In the genomic region with DNA sequence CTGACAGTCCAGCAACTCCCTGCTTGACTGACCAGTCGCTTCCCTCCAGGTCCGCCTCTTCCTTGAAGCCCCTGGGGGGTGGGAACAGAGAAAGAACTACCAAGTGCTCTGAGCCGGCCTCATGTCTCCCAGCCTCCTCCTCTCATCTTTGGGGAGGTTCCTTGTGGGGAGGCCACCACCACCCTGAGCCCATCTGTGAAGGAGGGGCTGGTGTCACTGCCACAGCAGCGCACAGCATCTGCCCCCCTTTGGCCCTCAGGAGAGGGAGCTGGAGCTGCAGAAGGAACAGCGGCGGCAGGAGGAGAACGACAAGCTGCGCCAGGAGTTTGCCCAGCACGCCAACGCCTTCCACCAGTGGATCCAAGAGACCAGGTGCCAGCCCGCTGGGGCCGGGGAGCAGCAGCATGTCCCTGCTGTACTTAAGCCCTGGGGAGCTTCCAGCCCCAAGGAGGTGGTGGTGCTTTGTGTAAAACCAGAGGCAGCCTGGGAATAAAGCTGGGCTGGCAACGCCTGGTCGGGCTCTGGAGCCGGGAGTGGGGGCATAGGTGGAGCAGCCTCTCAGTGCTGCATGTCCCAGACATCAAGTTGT, we compare ENCODE assay signal across 26 cellular contexts. TPM values are rescaled to one million over a fixed set of nuclear protein-coding genes. Genes with fewer than 3 reads are reported as not detected.
A peak's percentile ranks its signal among the peaks of the same experiment; 100 is the strongest.
DNase-seq lines count a peak whose midpoint lies in the region; TF ChIP-seq lines count a peak whose summit lies in the region.
"Had no signal": no experiment of that assay in that cellular context is flagged by ENCODE, and none has a peak within 500 bp of the region (broad histone marks: within the 10 kb centered on the region; RNA-seq: fewer than 3 reads in every experiment).

No MANE protein-coding gene starts in this region.

- TF ChIP-seq CTCF in HEK293 (tag by site-specific recombination; IDR thresholded peaks at IDR 0.05) (no peak), dorsolateral prefrontal cortex (IDR thresholded peaks at IDR 0.05 in 54 of 56, conservative IDR thresholded peaks at IDR 0.05 in 2 of 56; ENCODE audit: low read depth in 1 of 56, partially characterized antibody in 56 of 56) (no peak), prostate gland (IDR thresholded peaks at IDR 0.05) (no peak), MM.1S (IDR thresholded peaks at IDR 0.05; ENCODE audit: low read length) (no peak)

- CTCF ChIA-PET in HEK293 (lab: Yijun Ruan, JAX), result interaction anchor here (0.6 kb wide), 1 partner anchor 146 kb away, joined by 3 read pairs; no protein-coding TSS in a partner anchor

- intact Hi-C loops in dorsolateral prefrontal cortex (cut with DNase I) (loop anchor here in 1 of 2 donors (5.0 kb wide), 1 partner anchor 35 kb away; no protein-coding TSS in a partner anchor), prostate gland (cut with DNase I) (no loop called here)

- H3K4me3 ChIP-seq in HEK293 (ENCODE audit: low read depth, low read length) (no peak overlapping the region), dorsolateral prefrontal cortex (no peak overlapping the region), prostate gland (no peak overlapping the region), MM.1S (ENCODE audit: low read length) (no peak overlapping the region)
- H3K4me3 ChIP-seq: PC-9, thyroid gland, uterus had no signal

- H3K79me2 ChIP-seq in MM.1S (ENCODE audit: low read length), result no peaks in the 10 kb centered on the region

- no peak overlapping the region for H3K4me2 ChIP-seq in MM.1S (ENCODE audit: low read depth, low read length)
- H3K4me2 ChIP-seq: PC-9 had no signal

- TF ChIP-seq POLR2A in prostate gland (IDR thresholded peaks at IDR 0.05), result no peak

- H3K4me1 ChIP-seq in HEK293 (ENCODE audit: control insufficient read depth, insufficient read depth, low read length) (no peaks in the 10 kb centered on the region), prostate gland (replicated peaks) (no peaks in the 10 kb centered on the region), MM.1S (ENCODE audit: low read length) (no peaks in the 10 kb centered on the region)
- H3K4me1 ChIP-seq: uterus had no signal

- peaks cover 5 to 83% of the 10 kb centered on the region in 2 experiments; a peak in 2 of 3 replicates for H3K36me3 ChIP-seq in HEK293 (ENCODE audit: control insufficient read depth in 2 of 2, insufficient read depth in 1 of 2, low read length in 2 of 2)
- peaks cover 17 to 35% of the 10 kb centered on the region in 2 donors for H3K36me3 ChIP-seq in prostate gland
- peaks cover 1% of the 10 kb centered on the region; the same call in 1 of the 2 replicates for H3K36me3 ChIP-seq in MM.1S (replicated peaks; ENCODE audit: insufficient read depth, low read length)
- H3K36me3 ChIP-seq: uterus had no signal

- no peaks in the 10 kb centered on the region for H3K9me3 ChIP-seq in HEK293 (ENCODE audit: control insufficient read depth, insufficient read depth, low read depth, low read length)
- H3K9me3 ChIP-seq in prostate gland, result no peaks in the 10 kb centered on the region
- no peaks in the 10 kb centered on the region for H3K9me3 ChIP-seq in MM.1S (replicated peaks; ENCODE audit: insufficient read depth, low read length)
- H3K9me3 ChIP-seq: thyroid gland, uterus had no signal

- no peaks in the 10 kb centered on the region for H3K27me3 ChIP-seq in dorsolateral prefrontal cortex
- H3K27me3 ChIP-seq in prostate gland (replicated peaks; ENCODE audit: insufficient read depth), result no peaks in the 10 kb centered on the region
- H3K27me3 ChIP-seq in MM.1S (replicated peaks; ENCODE audit: insufficient read depth, low read length), result no peaks in the 10 kb centered on the region
- H3K27me3 ChIP-seq: thyroid gland, uterus had no signal

- no peaks in the 10 kb centered on the region for H4K20me1 ChIP-seq in MM.1S (ENCODE audit: insufficient read depth, low read length)

- H3K27ac ChIP-seq in HEK293 (ENCODE audit: extremely low read depth, low read depth, low read length), result no peak overlapping the region
- H3K27ac ChIP-seq in dorsolateral prefrontal cortex, result peak overlapping the region in 50 of 59 donors; percentile 1 to 84 (median 58)
- no peak overlapping the region for H3K27ac ChIP-seq in prostate gland
- H3K27ac ChIP-seq in MM.1S (ENCODE audit: low read length), result no peak overlapping the region
- H3K27ac ChIP-seq: C4-2B, PC-9 had no signal

- POLR2A ChIA-PET in HEK293 (lab: Yijun Ruan, JAX), result interaction anchor here (1.6 kb wide), 1 partner anchor 8 kb away, joined by 5 read pairs; no protein-coding TSS in a partner anchor

- peak; percentile 56 for DNase-seq in Ammon's horn (ENCODE audit: low spot score)
- DNase-seq in dorsolateral prefrontal cortex, result peak in 7 of 10 donors; percentile 52 to 78 (median 69)
- DNase-seq in putamen (ENCODE audit: low spot score), result peak; percentile 42
- DNase-seq in effector CD8-positive, alpha-beta T cell (lab: John Stamatoyannopoulos, UW), result no peak
- no peak for DNase-seq in prostate gland (ENCODE audit: low spot score)
- DNase-seq in MM.1S, result no peak
- DNase-seq: activated CD8-positive, alpha-beta T cell treated with anti-CD3 and anti-CD28 coated beads, Interleukin-2, amount 10 ng/mL, durations not matched to agents 7 days and 5 days; activated effector memory CD4-positive, alpha-beta T cell treated with Interleukin-2 at 50 U/mL for 16 hours; activated naive CD8-positive, alpha-beta T cell treated with anti-CD3 and anti-CD28 coated beads for 36 hours; COR-L47; DMS79; islet precursor cell; Kasumi-1; MV-4-11; natural killer cell; NCI-H1436 treated with DMSO at 0.1 percent for 48 hours; NCI-H2081 treated with DMSO at 0.1 percent for 48 hours; NCI-H2227 treated with DMSO at 0.1 percent for 48 hours; NCI-H69; PC-9; SHP77; small intestine; thyroid gland; uterus had no signal

- H3K9me2 ChIP-seq in MM.1S (replicated peaks; ENCODE audit: insufficient read depth, low read length), result no peaks in the 10 kb centered on the region

- no peak overlapping the region for H2AFZ ChIP-seq in MM.1S (ENCODE audit: low read length)
- H2AFZ ChIP-seq: PC-9 had no signal

- H3K9ac ChIP-seq in MM.1S (ENCODE audit: low read length), result no peak overlapping the region

- H3F3A ChIP-seq in MM.1S (ENCODE audit: insufficient read depth, low read length), result no peaks in the 10 kb centered on the region

- WGBS in prostate gland, result 84% methylated on average over 10 of the region's 15 CpGs

TF ChIP-seq in HEK293, 187 proteins besides CTCF, POLR2A, EP300 and RAD21:
- TF ChIP-seq, protein P1, sequence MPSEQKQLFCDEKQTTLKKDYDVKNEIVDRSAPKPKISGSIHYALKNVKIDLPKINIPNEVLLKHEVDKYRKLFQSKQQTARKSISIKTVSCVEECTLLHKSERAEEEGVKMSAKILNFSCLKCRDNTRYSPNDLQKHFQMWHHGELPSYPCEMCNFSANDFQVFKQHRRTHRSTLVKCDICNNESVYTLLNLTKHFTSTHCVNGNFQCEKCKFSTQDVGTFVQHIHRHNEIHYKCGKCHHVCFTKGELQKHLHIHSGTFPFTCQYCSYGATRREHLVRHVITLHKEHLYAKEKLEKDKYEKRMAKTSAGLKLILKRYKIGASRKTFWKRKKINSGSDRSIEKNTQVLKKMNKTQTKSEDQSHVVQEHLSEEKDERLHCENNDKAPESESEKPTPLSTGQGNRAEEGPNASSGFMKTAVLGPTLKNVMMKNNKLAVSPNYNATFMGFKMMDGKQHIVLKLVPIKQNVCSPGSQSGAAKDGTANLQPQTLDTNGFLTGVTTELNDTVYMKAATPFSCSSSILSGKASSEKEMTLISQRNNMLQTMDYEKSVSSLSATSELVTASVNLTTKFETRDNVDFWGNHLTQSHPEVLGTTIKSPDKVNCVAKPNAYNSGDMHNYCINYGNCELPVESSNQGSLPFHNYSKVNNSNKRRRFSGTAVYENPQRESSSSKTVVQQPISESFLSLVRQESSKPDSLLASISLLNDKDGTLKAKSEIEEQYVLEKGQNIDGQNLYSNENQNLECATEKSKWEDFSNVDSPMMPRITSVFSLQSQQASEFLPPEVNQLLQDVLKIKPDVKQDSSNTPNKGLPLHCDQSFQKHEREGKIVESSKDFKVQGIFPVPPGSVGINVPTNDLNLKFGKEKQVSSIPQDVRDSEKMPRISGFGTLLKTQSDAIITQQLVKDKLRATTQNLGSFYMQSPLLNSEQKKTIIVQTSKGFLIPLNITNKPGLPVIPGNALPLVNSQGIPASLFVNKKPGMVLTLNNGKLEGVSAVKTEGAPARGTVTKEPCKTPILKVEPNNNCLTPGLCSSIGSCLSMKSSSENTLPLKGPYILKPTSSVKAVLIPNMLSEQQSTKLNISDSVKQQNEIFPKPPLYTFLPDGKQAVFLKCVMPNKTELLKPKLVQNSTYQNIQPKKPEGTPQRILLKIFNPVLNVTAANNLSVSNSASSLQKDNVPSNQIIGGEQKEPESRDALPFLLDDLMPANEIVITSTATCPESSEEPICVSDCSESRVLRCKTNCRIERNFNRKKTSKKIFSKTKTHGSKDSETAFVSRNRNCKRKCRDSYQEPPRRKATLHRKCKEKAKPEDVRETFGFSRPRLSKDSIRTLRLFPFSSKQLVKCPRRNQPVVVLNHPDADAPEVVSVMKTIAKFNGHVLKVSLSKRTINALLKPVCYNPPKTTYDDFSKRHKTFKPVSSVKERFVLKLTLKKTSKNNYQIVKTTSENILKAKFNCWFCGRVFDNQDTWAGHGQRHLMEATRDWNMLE (tag by site-specific recombination; conservative IDR thresholded peaks at IDR 0.05; ENCODE audit: low read depth), result no peak
- TF ChIP-seq SCRT2 (tag by site-specific recombination; IDR thresholded peaks at IDR 0.05) (no peak), ZNF341 (tag by site-specific recombination; IDR thresholded peaks at IDR 0.05; ENCODE audit: low read depth) (peak; percentile 29), GLIS1 (tag by site-specific recombination; IDR thresholded peaks at IDR 0.05) (peak; percentile 76)

RNA-seq across cellular contexts. Expression of a gene that starts 29.4 kb away (rescaled TPM):
- 10 to 100 TPM in 118 of 120 experiments, 1 to 10 TPM in 2; 9.3 to 27.2 (median 15.5) TPM for total RNA-seq in dorsolateral prefrontal cortex
- total RNA-seq in prostate gland, result 10 to 100 TPM; 66.1 to 80.1 TPM

Comparison
In these comparisons a context has a peak if more than half of its experiments do, and no peak if none do; other contexts are left out.
1. DNase-seq: peak in Ammon's horn (single experiment), dorsolateral prefrontal cortex (7 of 10) and putamen (single experiment); none in effector CD8-positive, alpha-beta T cell (single experiment), prostate gland (single experiment) and MM.1S (single experiment).
2. H3K27ac ChIP-seq: peak in dorsolateral prefrontal cortex (50 of 59); none in HEK293 (single experiment), prostate gland (0 of 2) and MM.1S (single experiment).